8 cellular contexts compared by ENCODE assay signal in the genomic region with DNA sequence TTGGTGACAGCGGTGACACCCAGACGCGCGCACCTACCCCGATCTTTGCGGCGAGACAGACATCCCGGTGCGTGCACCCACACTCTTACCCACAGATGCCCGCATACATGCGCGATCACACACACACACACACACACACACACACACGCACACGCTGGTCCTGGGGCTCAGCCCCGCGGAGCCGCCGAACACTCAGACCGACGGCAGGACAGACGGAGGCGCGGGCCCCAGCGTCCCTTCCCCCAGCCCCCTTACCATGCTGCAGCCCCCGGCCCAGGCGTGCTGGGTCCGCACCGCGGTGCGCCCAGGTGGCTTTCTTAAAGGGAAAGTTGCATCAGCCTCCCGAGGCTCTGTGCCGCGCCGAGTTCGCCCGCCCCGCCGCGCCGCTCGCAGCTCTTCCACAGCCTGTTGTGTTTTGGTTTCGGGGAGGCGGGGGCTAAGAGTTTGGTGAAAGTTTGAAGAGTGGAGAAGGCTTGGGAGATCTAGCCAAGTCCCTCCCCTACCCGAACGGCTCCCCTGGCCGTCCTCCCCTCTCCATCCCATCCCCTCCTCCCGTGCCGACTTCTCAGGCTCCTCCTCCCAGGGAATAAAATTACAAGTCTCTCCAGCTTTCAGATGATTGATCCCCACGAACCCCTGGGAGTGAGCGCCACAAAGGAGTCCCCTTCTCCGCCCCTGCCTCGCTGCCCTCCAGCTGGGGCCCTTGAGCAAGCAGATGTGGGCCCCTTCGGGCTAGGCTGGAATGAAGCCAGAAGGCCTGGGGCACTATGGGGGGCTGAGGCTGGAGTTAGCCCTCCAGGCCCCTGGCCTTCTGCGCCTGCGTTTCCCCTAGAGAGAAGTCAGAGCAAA. TPM values are rescaled to one million over a fixed set of nuclear protein-coding genes. Genes with fewer than 3 reads are reported as not detected.
DNase-seq lines count a peak whose midpoint lies in the region; ATAC-seq, FAIRE-seq and TF ChIP-seq lines count a peak whose summit lies in the region.

A gene (minus strand): TSS at position 412 of the 849 bp plus-strand sequence. CDS start 7,185 bp downstream, outside the sequence.

- H3K27ac Mint-ChIP-seq in Calu3 (ENCODE audit: unreplicated experiment): peak within 1 kb of the TSS; percentile 94
- peak within 1 kb of the TSS; percentile 87 for H3K27ac Mint-ChIP-seq in activated CD8-positive, alpha-beta T cell treated with anti-CD3 and anti-CD28 coated beads for 36 hours
- peak within 1 kb of the TSS; percentile 76 to 80 for H3K27ac Mint-ChIP-seq in effector memory CD8-positive, alpha-beta T cell
- peak within 1 kb of the TSS; percentile 92 for H3K27ac Mint-ChIP-seq in stimulated activated memory B cell treated with anti-CD40 and anti-IgM and Interleukin-4, amounts not matched to agents 10 μg/mL and 1 μg/mL and 100 μg/mL, for 72 hours

- FAIRE-seq in RCC 7860 (lab: Jason Lieb, UNC): no peak

- H3K27me3 ChIP-seq in mononuclear cell (ENCODE audit: insufficient read depth, low read length): peaks cover 4% of the 10 kb centered on the region

- no TSS peak for BruUV-seq in Calu3 (replicated peaks; lab: Mats Ljungman, UMichigan)

- H3K4me3 Mint-ChIP-seq in Calu3 (ENCODE audit: low read depth, unreplicated experiment): peak within 1 kb of the TSS; percentile 90
- peak within 1 kb of the TSS; percentile 89 for H3K4me3 Mint-ChIP-seq in activated CD8-positive, alpha-beta T cell treated with anti-CD3 and anti-CD28 coated beads for 36 hours
- peak within 1 kb of the TSS; percentile 82 for H3K4me3 Mint-ChIP-seq in effector memory CD8-positive, alpha-beta T cell
- peak within 1 kb of the TSS; percentile 79 for H3K4me3 Mint-ChIP-seq in stimulated activated memory B cell treated with anti-CD40 and anti-IgM and Interleukin-4, amounts not matched to agents 10 μg/mL and 1 μg/mL and 100 μg/mL, for 72 hours

- POLR2A ChIA-PET in activated CD8-positive, alpha-beta T cell treated with anti-CD3 and anti-CD28 coated beads for 36 hours (lab: Charles Lee): interaction anchor here (0.6 to 2.6 kb wide), 6 partner anchors 17 to 588 kb away, joined by 3 to 11 read pairs (median 6); a partner anchor contains a TSS

- peak; percentile 50 for DNase-seq in Calu3
- no peak for DNase-seq in NB4 (ENCODE audit: low read depth)
- DNase-seq in activated CD8-positive, alpha-beta T cell treated with anti-CD3 and anti-CD28 coated beads for 36 hours: peak; percentile 62
- DNase-seq in effector memory CD8-positive, alpha-beta T cell: peak in 2 of 3 experiments; percentile 42 to 47
- DNase-seq in RCC 7860 (ENCODE audit: low spot score): no peak

- peaks cover 39% of the 10 kb centered on the region for H3K4me1 Mint-ChIP-seq in Calu3 (ENCODE audit: low read depth, unreplicated experiment)
- peaks cover 25% of the 10 kb centered on the region for H3K4me1 Mint-ChIP-seq in activated CD8-positive, alpha-beta T cell treated with anti-CD3 and anti-CD28 coated beads for 36 hours (ENCODE audit: low read depth)
- H3K4me1 Mint-ChIP-seq in effector memory CD8-positive, alpha-beta T cell (ENCODE audit: low read depth in 2 of 2): peaks cover 14 to 16% of the 10 kb centered on the region in 2 donors
- peaks cover 35% of the 10 kb centered on the region for H3K4me1 Mint-ChIP-seq in stimulated activated memory B cell treated with anti-CD40 and anti-IgM and Interleukin-4, amounts not matched to agents 10 μg/mL and 1 μg/mL and 100 μg/mL, for 72 hours

- H3K4me3 ChIP-seq in NB4 (ENCODE audit: low read depth, low read length) (peak within 1 kb of the TSS; percentile 48), mononuclear cell (ENCODE audit: low read length) (peak within 1 kb of the TSS; percentile 64)

- TF ChIP-seq CTCF in Calu3 (IDR thresholded peaks at IDR 0.05; ENCODE audit: unreplicated experiment) (no peak), NB4 (IDR thresholded peaks at IDR 0.05; ENCODE audit: low read depth, low read length) (no peak)
- TF ChIP-seq CTCF in activated CD8-positive, alpha-beta T cell treated with anti-CD3 and anti-CD28 coated beads for 36 hours (IDR thresholded peaks at IDR 0.05): no peak

- H3K4me1 ChIP-seq in mononuclear cell (ENCODE audit: insufficient read depth, low read length): peaks cover 8% of the 10 kb centered on the region

- CTCF ChIA-PET in Calu3 (lab: Charles Lee): interaction anchor here (0.8 to 1.5 kb wide), 4 partner anchors 10 to 32 kb away, joined by 3 to 6 read pairs (median 4); no protein-coding TSS in a partner anchor
- CTCF ChIA-PET in activated CD8-positive, alpha-beta T cell treated with anti-CD3 and anti-CD28 coated beads for 36 hours (lab: Charles Lee): interaction anchor here (0.9 to 4.4 kb wide), 4 partner anchors 17 to 80 kb away, joined by 3 to 25 read pairs (median 4); no protein-coding TSS in a partner anchor

- H3K27me3 Mint-ChIP-seq in Calu3 (ENCODE audit: unreplicated experiment): no peaks in the 10 kb centered on the region
- H3K27me3 Mint-ChIP-seq in activated CD8-positive, alpha-beta T cell treated with anti-CD3 and anti-CD28 coated beads for 36 hours: no peaks in the 10 kb centered on the region
- no peaks in the 10 kb centered on the region for H3K27me3 Mint-ChIP-seq in effector memory CD8-positive, alpha-beta T cell
- no peaks in the 10 kb centered on the region for H3K27me3 Mint-ChIP-seq in stimulated activated memory B cell treated with anti-CD40 and anti-IgM and Interleukin-4, amounts not matched to agents 10 μg/mL and 1 μg/mL and 100 μg/mL, for 72 hours

- ATAC-seq in activated CD8-positive, alpha-beta T cell treated with anti-CD3 and anti-CD28 coated beads for 36 hours: peak; percentile 9
- ATAC-seq in effector memory CD8-positive, alpha-beta T cell (replicated peaks): peak; percentile 45
- ATAC-seq in stimulated activated memory B cell treated with anti-CD40 and anti-IgM and Interleukin-4, amounts not matched to agents 10 μg/mL and 1 μg/mL and 100 μg/mL, for 72 hours: no peak
- ATAC-seq in GM18873 (IDR thresholded peaks at IDR 0.05; ENCODE audit: low FRiP score, unreplicated experiment): no peak

- TF ChIP-seq POLR2A in NB4 (IDR thresholded peaks at IDR 0.05; ENCODE audit: extremely low read depth, insufficient read length): no peak

- H3K9me3 ChIP-seq in mononuclear cell (ENCODE audit: low read depth, low read length): no peaks in the 10 kb centered on the region

- intact Hi-C loops in Calu3 (cut with micrococcal nuclease; ENCODE audit: unreplicated experiment): loop anchor here (2.0 kb wide), 1 partner anchor 18 kb away; no protein-coding TSS in a partner anchor
- intact Hi-C loops in activated CD8-positive, alpha-beta T cell treated with anti-CD3 and anti-CD28 coated beads for 36 hours (cut with micrococcal nuclease): no loop called here

- H3K36me3 Mint-ChIP-seq in Calu3 (ENCODE audit: insufficient read depth, unreplicated experiment): peaks cover 39% of the 10 kb centered on the region
- peaks cover 2% of the 10 kb centered on the region for H3K36me3 Mint-ChIP-seq in activated CD8-positive, alpha-beta T cell treated with anti-CD3 and anti-CD28 coated beads for 36 hours (ENCODE audit: low read depth)
- H3K36me3 Mint-ChIP-seq in effector memory CD8-positive, alpha-beta T cell (ENCODE audit: insufficient read depth): peaks cover 25% of the 10 kb centered on the region
- H3K36me3 Mint-ChIP-seq in stimulated activated memory B cell treated with anti-CD40 and anti-IgM and Interleukin-4, amounts not matched to agents 10 μg/mL and 1 μg/mL and 100 μg/mL, for 72 hours: no peaks in the 10 kb centered on the region

- H3K9me3 Mint-ChIP-seq in Calu3 (ENCODE audit: low read depth, unreplicated experiment): no peaks in the 10 kb centered on the region
- H3K9me3 Mint-ChIP-seq in activated CD8-positive, alpha-beta T cell treated with anti-CD3 and anti-CD28 coated beads for 36 hours: no peaks in the 10 kb centered on the region
- no peaks in the 10 kb centered on the region for H3K9me3 Mint-ChIP-seq in effector memory CD8-positive, alpha-beta T cell
- H3K9me3 Mint-ChIP-seq in stimulated activated memory B cell treated with anti-CD40 and anti-IgM and Interleukin-4, amounts not matched to agents 10 μg/mL and 1 μg/mL and 100 μg/mL, for 72 hours: no peaks in the 10 kb centered on the region

RNA-seq across cellular contexts. Expression of the gene that starts here (rescaled TPM):
- total RNA-seq in Calu3 (2022): 18.2 and 19.5 TPM in 2 replicates
- total RNA-seq in activated CD8-positive, alpha-beta T cell treated with anti-CD3 and anti-CD28 coated beads for 36 hours: 1 to 10 TPM; 6.5 to 7.4 TPM
- total RNA-seq in mononuclear cell: not detected

Comparison
In these comparisons a context has a peak if more than half of its experiments do, and no peak if none do; other contexts are left out.
1. DNase-seq: peak in Calu3 (single experiment), activated CD8-positive, alpha-beta T cell treated with anti-CD3 and anti-CD28 coated beads for 36 hours (single experiment) and effector memory CD8-positive, alpha-beta T cell (2 of 3); none in NB4 (single experiment) and RCC 7860 (single experiment).
2. ATAC-seq: peak in activated CD8-positive, alpha-beta T cell treated with anti-CD3 and anti-CD28 coated beads for 36 hours (single experiment) and effector memory CD8-positive, alpha-beta T cell (single experiment); none in stimulated activated memory B cell treated with anti-CD40 and anti-IgM and Interleukin-4, amounts not matched to agents 10 μg/mL and 1 μg/mL and 100 μg/mL, for 72 hours (single experiment) and GM18873 (single experiment).
3. Peak in every context shown above with its lines, with median percentiles within 50 percentile points of each other: H3K27ac Mint-ChIP-seq and H3K4me3 Mint-ChIP-seq.